Comparison of ENCODE assay signal across 1 cellular context in genomic region chr3:53794597-53794996, GRCh38.
TF ChIP-seq lines count a peak whose summit lies in the region.

No MANE protein-coding gene starts in this region.

TF ChIP-seq in GM23338, 12 proteins besides CTCF, POLR2A, EP300 and RAD21:
- TF ChIP-seq ZNF462 (CRISPR knock-in tag; IDR thresholded peaks at IDR 0.05) = no peak
- no peak for TF ChIP-seq NANOG (IDR thresholded peaks at IDR 0.05; ENCODE audit: borderline replicate concordance)
- TF ChIP-seq CREB1 (CRISPR knock-in tag; IDR thresholded peaks at IDR 0.05; ENCODE audit: low read depth) = peak; percentile 21; the same call in 1 of the 2 replicates
